Comparison of ENCODE assay signal across 26 cellular contexts in genomic region chr1:7198664-7199063, GRCh38.
DNase-seq lines count a peak whose midpoint lies in the region; ATAC-seq, FAIRE-seq and TF ChIP-seq lines count a peak whose summit lies in the region.
"Had no signal": no experiment of that assay in that cellular context is flagged by ENCODE, and none has a peak within 500 bp of the region (broad histone marks: within the 10 kb centered on the region; RNA-seq: fewer than 3 reads in every experiment).

No MANE protein-coding gene starts in this region.

- no peak overlapping the region for H3K4me3 ChIP-seq in H7 (ENCODE audit: insufficient read depth, low read depth, low read length)
- no peak overlapping the region for H3K4me3 ChIP-seq in astrocyte (ENCODE audit: insufficient read depth, low read depth, low read length)
- H3K4me3 ChIP-seq: PC-9, SJSA1 had no signal

- no peaks in the 10 kb centered on the region for H3K4me1 Mint-ChIP-seq in astrocyte (ENCODE audit: low read depth, unreplicated experiment)
- H3K4me1 Mint-ChIP-seq in endothelial cell (ENCODE audit: unreplicated experiment) = no peaks in the 10 kb centered on the region
- H3K4me1 Mint-ChIP-seq: CD4-positive, CD25-positive, alpha-beta regulatory T cell had no signal

- H3K4me3 Mint-ChIP-seq in astrocyte (ENCODE audit: unreplicated experiment) (no peak overlapping the region), endothelial cell (ENCODE audit: unreplicated experiment) (no peak overlapping the region)
- H3K4me3 Mint-ChIP-seq: CD4-positive, CD25-positive, alpha-beta regulatory T cell had no signal

- H3K27me3 Mint-ChIP-seq in astrocyte (ENCODE audit: low read depth, unreplicated experiment) = peaks cover 19% of the 10 kb centered on the region
- peaks cover 2% of the 10 kb centered on the region for H3K27me3 Mint-ChIP-seq in endothelial cell (ENCODE audit: unreplicated experiment)
- H3K27me3 Mint-ChIP-seq: CD4-positive, CD25-positive, alpha-beta regulatory T cell had no signal

- TF ChIP-seq CTCF in C4-2B (conservative IDR thresholded peaks at IDR 0.05) (no peak), astrocyte (IDR thresholded peaks at IDR 0.05; ENCODE audit: insufficient read depth, low read depth, low read length) (no peak), endothelial cell (IDR thresholded peaks at IDR 0.05; ENCODE audit: unreplicated experiment) (no peak)

- H3K9me3 Mint-ChIP-seq in astrocyte (ENCODE audit: unreplicated experiment) = no peaks in the 10 kb centered on the region
- H3K9me3 Mint-ChIP-seq in endothelial cell (ENCODE audit: unreplicated experiment) = no peaks in the 10 kb centered on the region

- peak overlapping the region; percentile 17 for H3K27ac ChIP-seq in C4-2B
- H3K27ac ChIP-seq in astrocyte (ENCODE audit: low read depth, low read length) = no peak overlapping the region
- H3K27ac ChIP-seq: PC-9, SJSA1 had no signal

- intact Hi-C loops in posterior vena cava (cut with DNase I) (no loop called here), Right ventricle myocardium superior (cut with DNase I) (no loop called here)

- H3K36me3 ChIP-seq in H7 (replicated peaks; ENCODE audit: control insufficient read depth, insufficient read depth, low read length) (no peaks in the 10 kb centered on the region), astrocyte (ENCODE audit: insufficient read depth, low read length) (no peaks in the 10 kb centered on the region)
- H3K36me3 ChIP-seq: SJSA1 had no signal

- no peak for FAIRE-seq in astrocyte (lab: Jason Lieb, UNC)
- FAIRE-seq: G401.6, H54, HepG2 had no signal

- no peaks in the 10 kb centered on the region for H4K20me1 ChIP-seq in astrocyte (ENCODE audit: insufficient read depth, low read length)

- no peak for ATAC-seq in Right ventricle myocardium superior (ENCODE audit: poor library complexity)
- ATAC-seq: HepG2, Right ventricle myocardium inferior had no signal

- peak overlapping the region; percentile 70 for H3K4me2 ChIP-seq in astrocyte (ENCODE audit: low read length)
- H3K4me2 ChIP-seq: PC-9 had no signal

- peak overlapping the region; percentile 67 for H2AFZ ChIP-seq in astrocyte (ENCODE audit: low read depth, low read length)
- H2AFZ ChIP-seq: PC-9 had no signal

- H3K27me3 ChIP-seq in H7 (ENCODE audit: control insufficient read depth, insufficient read depth, low read length) (peaks cover 4% of the 10 kb centered on the region), astrocyte (ENCODE audit: insufficient read depth, low read length) (no peaks in the 10 kb centered on the region)
- H3K27me3 ChIP-seq: SJSA1 had no signal

- H3K36me3 Mint-ChIP-seq in astrocyte (ENCODE audit: low read depth, unreplicated experiment) (no peaks in the 10 kb centered on the region), endothelial cell (ENCODE audit: low read depth, unreplicated experiment) (no peaks in the 10 kb centered on the region)
- H3K36me3 Mint-ChIP-seq: CD4-positive, CD25-positive, alpha-beta regulatory T cell had no signal

- no peaks in the 10 kb centered on the region for H3K79me2 ChIP-seq in astrocyte (ENCODE audit: insufficient read depth, low read length)

- H3K9ac ChIP-seq in astrocyte (ENCODE audit: low read length) = no peak overlapping the region

- H3K9me3 ChIP-seq in astrocyte (ENCODE audit: insufficient read depth, low read depth, low read length) = no peaks in the 10 kb centered on the region
- H3K9me3 ChIP-seq: SJSA1 had no signal

- H3K4me1 ChIP-seq in astrocyte (ENCODE audit: insufficient read depth, low read length) = peaks cover 6% of the 10 kb centered on the region
- H3K4me1 ChIP-seq: SJSA1 had no signal

- peak; percentile 38 for DNase-seq in H7
- no peak for DNase-seq in astrocyte (ENCODE audit: low read depth)
- DNase-seq in posterior vena cava (ENCODE audit: low spot score) = peak; percentile 41
- DNase-seq in LoVo (ENCODE audit: low spot score) = no peak
- DNase-seq in endothelial cell (ENCODE audit: low spot score) = no peak
- DNase-seq in Right ventricle myocardium superior = no peak
- DNase-seq: CD4-positive, CD25-positive, alpha-beta regulatory T cell; DMS153; DND-41; Karpas-422; MV-4-11; NCI-H1105 treated with DMSO at 0.1 percent for 48 hours; NCI-H1694 treated with DMSO at 0.1 percent for 48 hours; NCI-H2081; NCI-H2171 treated with DMSO at 0.1 percent for 48 hours; NCI-H446; NCI-H526; NCI-H82; NK-92 treated with Interleukin-12 subunit alpha and Interleukin-12 subunit beta, amount 100 ng/mL, for 24 hours; PC-9 had no signal

- H3K27ac Mint-ChIP-seq in astrocyte (ENCODE audit: unreplicated experiment) (no peak overlapping the region), endothelial cell (ENCODE audit: unreplicated experiment) (no peak overlapping the region)
- H3K27ac Mint-ChIP-seq: CD4-positive, CD25-positive, alpha-beta regulatory T cell had no signal

Comparison
In these comparisons a context has a peak if more than half of its experiments do, and no peak if none do; other contexts are left out.
1. DNase-seq: peak in H7 (single experiment) and posterior vena cava (single experiment); none in astrocyte (single experiment), LoVo (single experiment), endothelial cell (single experiment) and Right ventricle myocardium superior (single experiment).